ENCODE assay signal across 11 cellular contexts in genomic region chr10:96334888-96335526, GRCh38. TPM values are rescaled to one million over a fixed set of nuclear protein-coding genes. Genes with fewer than 3 reads are reported as not detected.
DNase-seq lines count a peak whose midpoint lies in the region; ATAC-seq and TF ChIP-seq lines count a peak whose summit lies in the region.
"Had no signal": no experiment of that assay in that cellular context is flagged by ENCODE, and none has a peak within 500 bp of the region (broad histone marks: within the 10 kb centered on the region; RNA-seq: fewer than 3 reads in every experiment).

No MANE protein-coding gene starts in this region.

- intact Hi-C loops in upper lobe of right lung (cut with DNase I): no loop called here

- peak; percentile 76 for ATAC-seq in upper lobe of right lung
- no peak for ATAC-seq in HG02938 (IDR thresholded peaks at IDR 0.05; ENCODE audit: unreplicated experiment)

- TF ChIP-seq CTCF in astrocyte of the cerebellum (IDR thresholded peaks at IDR 0.05; ENCODE audit: low read depth, low read length, missing control alignments) (peak; percentile 92), upper lobe of right lung (IDR thresholded peaks at IDR 0.05) (peak; percentile 85)

- no peaks in the 10 kb centered on the region for H3K9me3 ChIP-seq in upper lobe of right lung
- H3K9me3 ChIP-seq: BLaER1 treated with 17β-estradiol and CSF1 and Interleukin-3, amounts not matched to agents 10 nM and 100 nM had no signal

- no peaks in the 10 kb centered on the region for H3K36me3 ChIP-seq in upper lobe of right lung

- H3K4me3 ChIP-seq in astrocyte of the cerebellum (ENCODE audit: low read depth, low read length) (no peak overlapping the region), upper lobe of right lung (no peak overlapping the region)
- H3K4me3 ChIP-seq: BLaER1 treated with 17β-estradiol and CSF1 and Interleukin-3, amounts not matched to agents 10 nM and 100 nM had no signal

- in situ Hi-C loops in astrocyte of the cerebellum (cut with HindIII; ENCODE audit: low sequenced_read_pairs): no loop called here

- H3K4me1 ChIP-seq in upper lobe of right lung: no peaks in the 10 kb centered on the region

- no peak overlapping the region for H3K27ac ChIP-seq in upper lobe of right lung

- H3K27me3 ChIP-seq in upper lobe of right lung: peaks cover 7% of the 10 kb centered on the region
- H3K27me3 ChIP-seq: BLaER1 treated with 17β-estradiol and CSF1 and Interleukin-3, amounts not matched to agents 10 nM and 100 nM had no signal

- peak; percentile 35 for DNase-seq in NCI-H1092 treated with DMSO at 0.1 percent for 48 hours (lab: John Stamatoyannopoulos, UW)
- DNase-seq in NCI-H1092 (lab: John Stamatoyannopoulos, UW): no peak
- DNase-seq in Kasumi-1 (lab: John Stamatoyannopoulos, UW): peak; percentile 46 to 73
- DNase-seq in astrocyte of the cerebellum (ENCODE audit: low read depth): peak; percentile 9
- peak; percentile 83 for DNase-seq in inferior parietal cortex (ENCODE audit: extremely low spot score)
- DNase-seq in upper lobe of right lung: no peak
- DNase-seq in NOMO-1 treated with dmso at 0.1 percent for 144 hours (lab: John Stamatoyannopoulos, UW; ENCODE audit: unreplicated experiment): no peak
- DNase-seq: right cardiac atrium had no signal

RNA-seq across cellular contexts. Expression of gene OPALIN, which starts 23.8 kb away (rescaled TPM):
- total RNA-seq in upper lobe of right lung: not detected
- total RNA-seq: activated CD8-positive, alpha-beta memory T cell treated with anti-CD3 and anti-CD28 coated beads for 36 hours; right cardiac atrium had no signal

RNA-seq across cellular contexts. Expression of gene DNTT, which starts 30.8 kb away (rescaled TPM):
- total RNA-seq in upper lobe of right lung: not detected
- total RNA-seq: activated CD8-positive, alpha-beta memory T cell treated with anti-CD3 and anti-CD28 coated beads for 36 hours; right cardiac atrium had no signal

Comparison
In these comparisons a context has a peak if more than half of its experiments do, and no peak if none do; other contexts are left out.
1. DNase-seq: peak in NCI-H1092 treated with DMSO at 0.1 percent for 48 hours (single experiment), Kasumi-1 (2 of 2), astrocyte of the cerebellum (single experiment) and inferior parietal cortex (single experiment); none in NCI-H1092 (single experiment), upper lobe of right lung (single experiment) and NOMO-1 treated with dmso at 0.1 percent for 144 hours (single experiment).